ENCODE assay signal across 16 cellular contexts in genomic region chr2:221283896-221284295, GRCh38.
DNase-seq lines count a peak whose midpoint lies in the region; ATAC-seq and FAIRE-seq lines count a peak whose summit lies in the region.
"Had no signal": no experiment of that assay in that cellular context is flagged by ENCODE, and none has a peak within 500 bp of the region (broad histone marks: within the 10 kb centered on the region; RNA-seq: fewer than 3 reads in every experiment).

No MANE protein-coding gene starts in this region.

- H3K36me3 Mint-ChIP-seq in activated naive CD4-positive, alpha-beta T cell treated with anti-CD3 and anti-CD28 coated beads, Interleukin-2, amount 50 U/mL, for 72 hours = no peaks in the 10 kb centered on the region
- H3K36me3 Mint-ChIP-seq: activated naive CD8-positive, alpha-beta T cell treated with anti-CD3 and anti-CD28 coated beads for 36 hours had no signal

- in situ Hi-C loops in ACHN (cut with HindIII; ENCODE audit: low pct_ligation_motif_present, low pct_unique_long_range_greater_than_20kb, low sequenced_read_pairs) = no loop called here

- DNase-seq in ACHN = peak; percentile 3
- peak; percentile 59 for DNase-seq in GM04503 (ENCODE audit: low read depth)
- DNase-seq in RCC 7860 (ENCODE audit: low spot score) = peak; percentile 65
- DNase-seq in glomerular visceral epithelial cell (ENCODE audit: extremely low spot score) = peak; percentile 78
- no peak for DNase-seq in activated naive CD4-positive, alpha-beta T cell treated with anti-CD3 and anti-CD28 coated beads, Interleukin-2, amount 50 U/mL, for 72 hours (ENCODE audit: low spot score in 2 of 2)
- DNase-seq in HK-2 (ENCODE audit: unreplicated experiment) = no peak
- DNase-seq in SIG-M5 treated with dmso at 0.1 percent for 504 hours (lab: John Stamatoyannopoulos, UW; ENCODE audit: unreplicated experiment) = no peak
- no peak for DNase-seq in hepatic stellate cell (ENCODE audit: low spot score)
- DNase-seq: activated CD4-positive, alpha-beta memory T cell treated with anti-CD3 and anti-CD28 coated beads, Interleukin-2, amount 10 ng/mL, durations not matched to agents 7 days and 5 days; activated naive CD8-positive, alpha-beta T cell treated with anti-CD3 and anti-CD28 coated beads for 36 hours; activated T-cell treated with anti-CD3 and anti-CD28 coated beads, Interleukin-2, amount 50 U/mL, for 4 hours; effector CD4-positive, alpha-beta T cell; kidney; NCI-H1105 treated with DMSO at 0.1 percent for 48 hours; stimulated activated naive CD8-positive, alpha-beta T cell treated with anti-CD3 and anti-CD28 coated beads, Interleukin-15, Interleukin-2, amounts not matched to agents 100 U/mL and 50 U/mL, for 24 hours; WERI-Rb-1 had no signal

- no peak overlapping the region for H3K27ac Mint-ChIP-seq in activated naive CD4-positive, alpha-beta T cell treated with anti-CD3 and anti-CD28 coated beads, Interleukin-2, amount 50 U/mL, for 72 hours
- H3K27ac Mint-ChIP-seq: activated CD4-positive, alpha-beta memory T cell treated with anti-CD3 and anti-CD28 coated beads, Interleukin-2, amount 10 ng/mL, durations not matched to agents 7 days and 5 days; activated naive CD8-positive, alpha-beta T cell treated with anti-CD3 and anti-CD28 coated beads for 36 hours had no signal

- FAIRE-seq in RCC 7860 (lab: Jason Lieb, UNC) = peak; percentile 94

- no peak for ATAC-seq in activated naive CD4-positive, alpha-beta T cell treated with anti-CD3 and anti-CD28 coated beads, Interleukin-2, amount 50 U/mL, for 72 hours
- ATAC-seq: activated T-cell treated with anti-CD3 and anti-CD28 coated beads, Interleukin-2, amount 50 U/mL, for 4 hours; stimulated activated naive CD8-positive, alpha-beta T cell treated with anti-CD3 and anti-CD28 coated beads, Interleukin-15, Interleukin-2, amounts not matched to agents 100 U/mL and 50 U/mL, for 24 hours had no signal

- no peaks in the 10 kb centered on the region for H3K9me3 Mint-ChIP-seq in activated naive CD4-positive, alpha-beta T cell treated with anti-CD3 and anti-CD28 coated beads, Interleukin-2, amount 50 U/mL, for 72 hours
- H3K9me3 Mint-ChIP-seq: activated CD4-positive, alpha-beta memory T cell treated with anti-CD3 and anti-CD28 coated beads, Interleukin-2, amount 10 ng/mL, durations not matched to agents 7 days and 5 days; activated naive CD8-positive, alpha-beta T cell treated with anti-CD3 and anti-CD28 coated beads for 36 hours; activated T-cell treated with anti-CD3 and anti-CD28 coated beads, Interleukin-2, amount 50 U/mL, for 4 hours had no signal

Comparison
In these comparisons a context has a peak if more than half of its experiments do, and no peak if none do; other contexts are left out.
1. DNase-seq: peak in ACHN (single experiment), GM04503 (single experiment), RCC 7860 (single experiment) and glomerular visceral epithelial cell (single experiment); none in activated naive CD4-positive, alpha-beta T cell treated with anti-CD3 and anti-CD28 coated beads, Interleukin-2, amount 50 U/mL, for 72 hours (0 of 2), HK-2 (single experiment), SIG-M5 treated with dmso at 0.1 percent for 504 hours (single experiment) and hepatic stellate cell (single experiment).